In the genomic region with DNA sequence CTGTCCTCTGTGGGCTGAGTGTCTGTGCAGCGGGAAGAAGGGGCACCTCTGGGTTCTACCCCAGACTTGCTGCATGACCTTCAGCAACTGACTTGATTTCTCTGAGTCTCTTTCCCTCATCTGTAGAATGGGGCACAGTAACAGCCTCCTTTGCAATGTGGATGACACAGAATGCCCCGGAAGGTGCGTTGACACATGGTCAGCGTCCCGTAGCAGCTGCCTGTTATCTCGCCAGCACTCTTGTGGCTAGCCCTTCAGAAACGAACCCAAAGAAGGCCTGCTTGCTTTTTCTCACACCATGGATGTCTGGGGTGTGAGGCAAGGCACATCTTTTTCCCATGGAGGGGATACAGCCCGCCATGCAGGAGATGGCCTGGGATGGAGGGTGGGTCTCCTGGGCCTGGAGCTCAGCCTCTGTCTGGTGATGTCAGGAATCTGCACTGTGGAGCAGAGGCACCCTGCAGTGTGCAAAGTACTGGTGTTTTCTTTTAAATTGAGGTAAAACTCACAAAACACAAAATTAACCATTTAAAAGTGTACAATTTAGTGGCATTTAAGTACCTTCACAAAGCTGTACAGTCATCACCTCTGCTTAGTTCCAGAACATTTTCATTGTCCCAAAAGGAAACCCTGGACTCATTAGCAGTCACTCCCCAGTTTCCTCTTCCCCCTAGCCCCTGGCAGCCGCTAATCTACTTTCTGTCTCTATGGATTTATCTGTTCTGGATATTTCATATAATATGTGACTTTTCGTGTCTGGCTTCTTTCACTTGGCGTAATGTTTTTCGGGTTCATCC, we compare ENCODE assay signal across 1 cellular context.
TF ChIP-seq lines count a peak whose summit lies in the region.

No MANE protein-coding gene starts in this region.

TF ChIP-seq in endothelial cell of umbilical vein, 7 proteins besides CTCF, POLR2A, EP300 and RAD21:
- TF ChIP-seq, protein P1, sequence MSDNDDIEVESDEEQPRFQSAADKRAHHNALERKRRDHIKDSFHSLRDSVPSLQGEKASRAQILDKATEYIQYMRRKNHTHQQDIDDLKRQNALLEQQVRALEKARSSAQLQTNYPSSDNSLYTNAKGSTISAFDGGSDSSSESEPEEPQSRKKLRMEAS (IDR thresholded peaks at IDR 0.05; ENCODE audit: insufficient read depth, insufficient read length), result no peak
- TF ChIP-seq MYC (IDR thresholded peaks at IDR 0.05; ENCODE audit: low read depth, low read length), result no peak
- no peak for TF ChIP-seq EZH2 (IDR thresholded peaks at IDR 0.05; ENCODE audit: borderline replicate concordance, low read depth, low read length, severe bottlenecking)
- no peak for TF ChIP-seq JUN (IDR thresholded peaks at IDR 0.05; ENCODE audit: borderline replicate concordance, insufficient read depth, insufficient read length, low read depth)
- no peak for TF ChIP-seq FOS (IDR thresholded peaks at IDR 0.05; ENCODE audit: borderline replicate concordance, insufficient read depth, low read length)
